8 cellular contexts compared by ENCODE assay signal in genomic region chr2:108449410-108450200, GRCh38. TPM values are rescaled to one million over a fixed set of nuclear protein-coding genes. Genes with fewer than 3 reads are reported as not detected.
DNase-seq lines count a peak whose midpoint lies in the region; ATAC-seq, FAIRE-seq and TF ChIP-seq lines count a peak whose summit lies in the region.

No MANE protein-coding gene starts in this region.

- H3K9ac ChIP-seq in SK-N-SH: peak overlapping the region; percentile 88

- H3K4me3 ChIP-seq in SK-N-SH (ENCODE audit: low read depth in 2 of 2, low read length in 1 of 2) (peak overlapping the region; percentile 94 to 97), bronchial epithelial cell (ENCODE audit: low read depth, low read length) (peak overlapping the region; percentile 87)

- ATAC-seq in GM19455 (IDR thresholded peaks at IDR 0.05; ENCODE audit: unreplicated experiment): peak; percentile 45

- H3F3A ChIP-seq in SK-N-SH (replicated peaks; ENCODE audit: insufficient read depth): peaks cover 12% of the 10 kb centered on the region

- H3K9me2 ChIP-seq in SK-N-SH: no peaks in the 10 kb centered on the region

- peaks cover 0 to 14% of the 10 kb centered on the region in 2 experiments; a peak in 2 of 4 replicates for H3K4me1 ChIP-seq in SK-N-SH (ENCODE audit: control insufficient read depth in 1 of 2, insufficient read depth in 2 of 2, low read depth in 1 of 2, low read length in 1 of 2)

- POLR2A ChIA-PET in SK-N-SH (lab: Yijun Ruan, JAX): interaction anchor here (0.8 to 1.6 kb wide), 2 partner anchors 72 to 84 kb away, joined by 3 to 7 read pairs; partner anchors contain the start of genes LIMS1 and SULT1C4

- H3K27ac ChIP-seq in SK-N-SH (ENCODE audit: low read depth in 2 of 2, low read length in 1 of 2) (peak overlapping the region; percentile 88 to 89), layer of hippocampus (ENCODE audit: low read depth, low read length) (peak overlapping the region; percentile 80)

- TF ChIP-seq CTCF in SK-N-SH (IDR thresholded peaks at IDR 0.05) (no peak), bronchial epithelial cell (IDR thresholded peaks at IDR 0.05; ENCODE audit: insufficient read depth, low read length, severe bottlenecking) (no peak)

- no peaks in the 10 kb centered on the region for H4K20me1 ChIP-seq in SK-N-SH (ENCODE audit: insufficient read depth)

- no peak for FAIRE-seq in bronchial epithelial cell (lab: Jason Lieb, UNC)

- peak overlapping the region; percentile 92 for H2AFZ ChIP-seq in SK-N-SH (ENCODE audit: low read depth)

- DNase-seq in DMS53 (lab: John Stamatoyannopoulos, UW) (peak; percentile 89), HPDE6-E6E7 (ENCODE audit: extremely low spot score) (peak; percentile 9), SK-N-SH (peak; percentile 50), bronchial epithelial cell (ENCODE audit: low read depth) (peak; percentile 21)
- peak; percentile 1 for DNase-seq in stimulated activated CD8-positive, alpha-beta memory T cell treated with anti-CD3 and anti-CD28 coated beads, Interleukin-7, amount 100 ng/mL, for 24 hours (ENCODE audit: low read depth)
- no peak for DNase-seq in NK-92 treated with Interleukin-12 subunit alpha and Interleukin-12 subunit beta, amount 100 ng/mL, for 24 hours (lab: John Stamatoyannopoulos, UW)

- H3K36me3 ChIP-seq in SK-N-SH (replicated peaks in 1 of 2; ENCODE audit: control insufficient read depth in 1 of 2, insufficient read depth in 2 of 2, low read length in 1 of 2) (peaks cover 22 to 23% of the 10 kb centered on the region in 2 experiments), bronchial epithelial cell (ENCODE audit: control insufficient read depth, insufficient read depth, low read length) (peaks cover 2% of the 10 kb centered on the region)

- peak overlapping the region; percentile 81 for H3K4me2 ChIP-seq in SK-N-SH

- 13% methylated on average over 13 of the region's 22 CpGs for WGBS in SK-N-SH (ENCODE audit: low lambda C conversion rate)

- H3K27me3 ChIP-seq in SK-N-SH (ENCODE audit: insufficient read depth) (no peaks in the 10 kb centered on the region), bronchial epithelial cell (ENCODE audit: control insufficient read depth, insufficient read depth, low read length) (no peaks in the 10 kb centered on the region), layer of hippocampus (ENCODE audit: control insufficient read depth, insufficient read depth, low read length) (no peaks in the 10 kb centered on the region)

- no peak for TF ChIP-seq RAD21 in SK-N-SH (IDR thresholded peaks at IDR 0.05; ENCODE audit: low read length)

- CTCF ChIA-PET in SK-N-SH (lab: Yijun Ruan, JAX): interaction anchor here (0.6 kb wide), 1 partner anchor 10 kb away, joined by 3 read pairs; no protein-coding TSS in a partner anchor

- no peak for TF ChIP-seq EP300 in SK-N-SH (IDR thresholded peaks at IDR 0.05; ENCODE audit: borderline replicate concordance in 1 of 2, low read depth in 1 of 2, low read length in 1 of 2)

- no peaks in the 10 kb centered on the region for H3K9me3 ChIP-seq in SK-N-SH

- H3K79me2 ChIP-seq in SK-N-SH (ENCODE audit: insufficient read depth): peaks cover 19% of the 10 kb centered on the region

TF ChIP-seq in SK-N-SH, 30 proteins besides CTCF, POLR2A, EP300 and RAD21:
- TF ChIP-seq NFIC (IDR thresholded peaks at IDR 0.05; ENCODE audit: borderline replicate concordance) (no peak), SIN3A (IDR thresholded peaks at IDR 0.05; ENCODE audit: borderline replicate concordance, low read depth, low read length) (no peak), ELF1 (IDR thresholded peaks at IDR 0.05) (0 out of 2 replicates have a peak, but pooled peaks have one; percentile 33), JUND (IDR thresholded peaks at IDR 0.05) (no peak)
- TF ChIP-seq, protein P1, sequence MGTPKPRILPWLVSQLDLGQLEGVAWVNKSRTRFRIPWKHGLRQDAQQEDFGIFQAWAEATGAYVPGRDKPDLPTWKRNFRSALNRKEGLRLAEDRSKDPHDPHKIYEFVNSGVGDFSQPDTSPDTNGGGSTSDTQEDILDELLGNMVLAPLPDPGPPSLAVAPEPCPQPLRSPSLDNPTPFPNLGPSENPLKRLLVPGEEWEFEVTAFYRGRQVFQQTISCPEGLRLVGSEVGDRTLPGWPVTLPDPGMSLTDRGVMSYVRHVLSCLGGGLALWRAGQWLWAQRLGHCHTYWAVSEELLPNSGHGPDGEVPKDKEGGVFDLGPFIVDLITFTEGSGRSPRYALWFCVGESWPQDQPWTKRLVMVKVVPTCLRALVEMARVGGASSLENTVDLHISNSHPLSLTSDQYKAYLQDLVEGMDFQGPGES (IDR thresholded peaks at IDR 0.05; ENCODE audit: low read depth, low read length): no peak

RNA-seq across cellular contexts. Expression of gene GCC2, which starts 0.6 kb away (rescaled TPM):
- polyA plus RNA-seq in SK-N-SH (2012; rRNA removed): 4.5 and 5.9 TPM in 2 replicates
- 6.0 and 7.7 TPM in 2 replicates for polyA plus RNA-seq in SK-N-SH (2012; cell fraction: cytosol; rRNA removed)
- polyA plus RNA-seq in SK-N-SH (2012; cell fraction: nucleus; rRNA removed): 5.3 and 13.2 TPM in 2 replicates
- 9.0 and 10.1 TPM in 2 replicates for total RNA-seq in bronchial epithelial cell
